1 cellular context compared by ENCODE assay signal in the genomic region with DNA sequence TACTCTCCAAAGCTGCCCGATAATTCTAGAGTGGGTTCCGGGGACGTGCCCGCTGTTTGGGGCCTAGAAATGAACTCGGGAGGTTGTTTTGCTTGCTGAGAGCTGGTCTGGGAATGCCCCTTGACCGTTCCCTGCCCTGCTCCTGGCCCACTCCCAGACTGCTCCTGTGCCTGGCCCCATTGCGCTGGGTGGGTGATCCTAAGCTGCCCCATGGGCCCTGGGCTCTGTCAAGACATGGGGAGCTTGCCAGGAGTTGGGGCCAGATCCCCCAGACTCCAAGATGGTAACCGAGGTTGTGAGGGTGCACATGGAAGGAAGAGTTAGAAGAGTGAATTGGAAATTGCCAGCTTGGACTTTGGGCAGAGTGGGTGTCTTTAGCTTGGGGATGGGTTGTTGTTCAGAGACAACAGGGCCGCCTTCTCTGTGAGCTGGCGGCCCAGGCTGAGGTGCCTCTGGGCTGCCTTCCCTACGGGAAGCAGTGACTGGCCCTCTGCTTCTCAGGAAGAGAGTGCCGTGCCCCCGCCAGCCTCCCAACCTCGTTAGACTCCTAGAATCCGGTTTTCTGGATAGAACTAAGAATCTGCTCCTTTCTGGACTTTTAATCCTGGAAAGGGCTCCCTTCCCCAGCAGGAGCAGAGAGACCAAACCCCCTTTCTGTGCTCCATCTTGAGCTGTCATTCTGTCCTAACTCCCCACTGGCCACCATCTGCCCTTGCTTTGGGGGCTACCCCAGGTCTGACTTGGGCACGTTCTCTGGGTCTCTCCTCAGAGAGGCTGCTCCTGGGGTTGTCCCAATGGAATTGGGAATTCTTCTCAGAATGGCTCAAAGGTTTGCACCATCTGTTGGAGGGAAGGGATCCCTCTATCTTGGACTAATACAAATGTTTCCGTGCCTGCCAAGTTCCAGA.
TF ChIP-seq lines count a peak whose summit lies in the region.

No MANE protein-coding gene starts in this region.

TF ChIP-seq in WTC11, 78 proteins besides CTCF, POLR2A, EP300 and RAD21 (continued from another document):
- no peak for TF ChIP-seq EMX1 (CRISPR knock-in tag; IDR thresholded peaks at IDR 0.05)
